Comparison of ENCODE assay signal across 8 cellular contexts in genomic region chr1:16904560-16905111, GRCh38. TPM values are rescaled to one million over a fixed set of nuclear protein-coding genes. Genes with fewer than 3 reads are reported as not detected.
A peak's percentile ranks its signal among the peaks of the same experiment; 100 is the strongest.
DNase-seq lines count a peak whose midpoint lies in the region; ATAC-seq, FAIRE-seq and TF ChIP-seq lines count a peak whose summit lies in the region.

No MANE protein-coding gene starts in this region.

- peaks cover 5% of the 10 kb centered on the region for H3K9me3 Mint-ChIP-seq in CD8-positive, alpha-beta T cell
- H3K9me3 Mint-ChIP-seq in activated CD8-positive, alpha-beta memory T cell treated with anti-CD3 and anti-CD28 coated beads, Interleukin-2, amount 10 ng/mL, durations not matched to agents 7 days and 5 days (ENCODE audit: low read depth) = no peaks in the 10 kb centered on the region

- no TSS peak for BruUV-seq in endothelial cell of umbilical vein (replicated peaks; lab: Mats Ljungman, UMichigan)

- peaks cover 44% of the 10 kb centered on the region for H3K4me1 ChIP-seq in CD8-positive, alpha-beta T cell (ENCODE audit: insufficient read depth, low read length)
- peaks cover 19% of the 10 kb centered on the region for H3K4me1 ChIP-seq in endothelial cell of umbilical vein (ENCODE audit: control insufficient read depth, extremely low read depth, insufficient read depth, low read length)
- peaks cover 19% of the 10 kb centered on the region for H3K4me1 ChIP-seq in mesodermal cell (ENCODE audit: control insufficient read depth, insufficient read depth, low read length, poor library complexity, severe bottlenecking)

- no peak for TF ChIP-seq CTCF in CD8-positive, alpha-beta T cell (IDR thresholded peaks at IDR 0.05)
- TF ChIP-seq CTCF in endothelial cell of umbilical vein (IDR thresholded peaks at IDR 0.05; ENCODE audit: extremely low read depth in 1 of 2, insufficient read depth in 1 of 2, low read depth in 1 of 2, low read length in 2 of 2) = no peak

- H3K4me1 Mint-ChIP-seq in CD8-positive, alpha-beta T cell (ENCODE audit: low read depth) = peaks cover 32% of the 10 kb centered on the region
- H3K4me1 Mint-ChIP-seq in activated CD8-positive, alpha-beta memory T cell treated with anti-CD3 and anti-CD28 coated beads, Interleukin-2, amount 10 ng/mL, durations not matched to agents 7 days and 5 days = peaks cover 34% of the 10 kb centered on the region

- no peak overlapping the region for H3K4me3 Mint-ChIP-seq in CD8-positive, alpha-beta T cell
- H3K4me3 Mint-ChIP-seq in activated CD8-positive, alpha-beta memory T cell treated with anti-CD3 and anti-CD28 coated beads, Interleukin-2, amount 10 ng/mL, durations not matched to agents 7 days and 5 days = no peak overlapping the region

- peak overlapping the region; percentile 94 for H3K9ac ChIP-seq in endothelial cell of umbilical vein (replicated peaks; ENCODE audit: extremely low read depth, insufficient read depth, low read length)

- H3K9me1 ChIP-seq in endothelial cell of umbilical vein (replicated peaks; ENCODE audit: control insufficient read depth, extremely low read depth, insufficient read depth, low read length) = no peaks in the 10 kb centered on the region

- no peak for TF ChIP-seq POLR2A in endothelial cell of umbilical vein (IDR thresholded peaks at IDR 0.05; ENCODE audit: low read depth, low read length)

- peak overlapping the region; percentile 91 for H3K4me2 ChIP-seq in endothelial cell of umbilical vein (ENCODE audit: insufficient read depth, low read length)

- no peaks in the 10 kb centered on the region for H3K36me3 Mint-ChIP-seq in CD8-positive, alpha-beta T cell
- H3K36me3 Mint-ChIP-seq in activated CD8-positive, alpha-beta memory T cell treated with anti-CD3 and anti-CD28 coated beads, Interleukin-2, amount 10 ng/mL, durations not matched to agents 7 days and 5 days = no peaks in the 10 kb centered on the region

- H2AFZ ChIP-seq in endothelial cell of umbilical vein (ENCODE audit: low read depth, low read length) = peak overlapping the region; percentile 78

- WGBS in mesodermal cell (ENCODE audit: insufficient coverage in 2 of 2), 2 experiments = 1 to 2% methylated on average over 27 of the region's 27 CpGs

- peak overlapping the region; percentile 50 for H3K4me3 ChIP-seq in CD8-positive, alpha-beta T cell (ENCODE audit: low read depth, low read length)
- H3K4me3 ChIP-seq in endothelial cell of umbilical vein (replicated peaks in 1 of 3; ENCODE audit: insufficient read depth in 1 of 3, low read depth in 1 of 3, low read length in 3 of 3) = peak overlapping the region; percentile 29 to 67 (median 34)
- peak overlapping the region; percentile 27 for H3K4me3 ChIP-seq in mesodermal cell (ENCODE audit: extremely low read depth, insufficient read depth, low read length, poor library complexity, severe bottlenecking)

- H3K27ac ChIP-seq in CD8-positive, alpha-beta T cell (ENCODE audit: low read depth, low read length) = peak overlapping the region; percentile 99
- peak overlapping the region; percentile 92 for H3K27ac ChIP-seq in endothelial cell of umbilical vein (ENCODE audit: insufficient read depth, low read depth, low read length)
- peak overlapping the region; percentile 100 for H3K27ac ChIP-seq in mesodermal cell (ENCODE audit: low read depth, low read length, severe bottlenecking)

- CTCF ChIA-PET in CD8-positive, alpha-beta T cell (lab: Charles Lee) = no interaction called here
- CTCF ChIA-PET in activated CD8-positive, alpha-beta memory T cell treated with anti-CD3 and anti-CD28 coated beads, Interleukin-2, amount 10 ng/mL, durations not matched to agents 7 days and 5 days (lab: Charles Lee) = interaction anchor here (0.8 to 1.5 kb wide), 4 partner anchors 16 to 292 kb away, joined by 3 read pairs; partner anchors contain the start of gene NBPF1
- CTCF ChIA-PET in endothelial cell of umbilical vein (lab: Charles Lee) = interaction anchor here (1.2 to 2.1 kb wide), 5 partner anchors 14 to 284 kb away, joined by 4 to 7 read pairs (median 4); no protein-coding TSS in a partner anchor

- H3K27me3 ChIP-seq in CD8-positive, alpha-beta T cell (ENCODE audit: insufficient read depth, low read length) = no peaks in the 10 kb centered on the region
- no peaks in the 10 kb centered on the region for H3K27me3 ChIP-seq in endothelial cell of umbilical vein (ENCODE audit: control insufficient read depth in 2 of 2, insufficient read depth in 2 of 2, low read length in 2 of 2)

- H4K20me1 ChIP-seq in endothelial cell of umbilical vein (replicated peaks; ENCODE audit: control insufficient read depth, extremely low read depth, insufficient read depth, low read length) = no peaks in the 10 kb centered on the region

- no peaks in the 10 kb centered on the region for H3K27me3 Mint-ChIP-seq in CD8-positive, alpha-beta T cell (ENCODE audit: low read depth)
- peaks cover 3% of the 10 kb centered on the region for H3K27me3 Mint-ChIP-seq in activated CD8-positive, alpha-beta memory T cell treated with anti-CD3 and anti-CD28 coated beads, Interleukin-2, amount 10 ng/mL, durations not matched to agents 7 days and 5 days

- peak; percentile 95 for ATAC-seq in CD8-positive, alpha-beta T cell
- ATAC-seq in GM21367 (IDR thresholded peaks at IDR 0.05; ENCODE audit: unreplicated experiment) = peak; percentile 82
- ATAC-seq in activated CD8-positive, alpha-beta memory T cell treated with anti-CD3 and anti-CD28 coated beads, Interleukin-2, amount 10 ng/mL, durations not matched to agents 7 days and 5 days = peak; percentile 91

- POLR2A ChIA-PET in CD8-positive, alpha-beta T cell (lab: Charles Lee) = interaction anchor here (0.6 to 2.3 kb wide), 11 partner anchors 8 to 1057 kb away, joined by 3 to 24 read pairs (median 3); partner anchors contain the start of genes CROCC and RNU1-2
- POLR2A ChIA-PET in endothelial cell of umbilical vein (lab: Charles Lee) = interaction anchor here (0.9 to 1.3 kb wide), 6 partner anchors 8 to 74 kb away, joined by 4 to 12 read pairs (median 5); partner anchors contain the start of gene CROCC

- peaks cover 7% of the 10 kb centered on the region for H3K9me3 ChIP-seq in CD8-positive, alpha-beta T cell (ENCODE audit: low read length)
- H3K9me3 ChIP-seq in endothelial cell of umbilical vein (replicated peaks; ENCODE audit: control insufficient read depth, insufficient read depth, low read length) (no peaks in the 10 kb centered on the region), mesodermal cell (ENCODE audit: control insufficient read depth, low read length) (no peaks in the 10 kb centered on the region)

- FAIRE-seq in endothelial cell of umbilical vein (lab: Jason Lieb, UNC) = peak; percentile 99

- peak; percentile 97 to 100 (median 99) for DNase-seq in CD8-positive, alpha-beta T cell
- DNase-seq in HT-29 (ENCODE audit: low spot score) (peak; percentile 100), endothelial cell of umbilical vein (ENCODE audit: low read depth, low spot score) (peak; percentile 99)
- DNase-seq in NK-92 treated with Interleukin-12 subunit alpha and Interleukin-12 subunit beta, amount 100 ng/mL, for 24 hours (lab: John Stamatoyannopoulos, UW) = peak; percentile 100
- peak; percentile 100 for DNase-seq in activated CD8-positive, alpha-beta memory T cell treated with anti-CD3 and anti-CD28 coated beads, Interleukin-2, amount 10 ng/mL, durations not matched to agents 7 days and 5 days
- peak; percentile 91 for DNase-seq in stimulated activated CD8-positive, alpha-beta memory T cell treated with anti-CD3 and anti-CD28 coated beads, Interleukin-15, amount 100 ng/mL, for 24 hours (ENCODE audit: low read depth)

- H3K27ac Mint-ChIP-seq in CD8-positive, alpha-beta T cell = no peak overlapping the region
- H3K27ac Mint-ChIP-seq in activated CD8-positive, alpha-beta memory T cell treated with anti-CD3 and anti-CD28 coated beads, Interleukin-2, amount 10 ng/mL, durations not matched to agents 7 days and 5 days = no peak overlapping the region

- H3K36me3 ChIP-seq in CD8-positive, alpha-beta T cell (ENCODE audit: insufficient read depth, low read length) = no peaks in the 10 kb centered on the region
- H3K36me3 ChIP-seq in endothelial cell of umbilical vein (ENCODE audit: control insufficient read depth in 2 of 2, extremely low read depth in 1 of 2, insufficient read depth in 2 of 2, low read length in 2 of 2) (no peaks in the 10 kb centered on the region), mesodermal cell (ENCODE audit: control insufficient read depth, insufficient read depth, low read length) (no peaks in the 10 kb centered on the region)

- dilution Hi-C loops in endothelial cell of umbilical vein (cut with MboI; ENCODE audit: extremely low pct_ligation_motif_present, low sequenced_read_pairs) = no loop called here

- intact Hi-C loops in CD8-positive, alpha-beta T cell (cut with DNase I, micrococcal nuclease) = loop anchor here (1.0 to 10.0 kb wide), 5 partner anchors 8 to 1380 kb away; partner anchors contain the start of genes CASP9 (in 1 of the 2), DNAJC16 (in 1 of the 2) and RNU1-1 (in 1 of the 2)
- intact Hi-C loops in endothelial cell of umbilical vein (cut with micrococcal nuclease) = loop anchor here (1.0 to 2.0 kb wide), 3 partner anchors 8 to 534 kb away; partner anchors contain the start of genes RCC2 and RNU1-1

- H3K79me2 ChIP-seq in endothelial cell of umbilical vein (ENCODE audit: control insufficient read depth, insufficient read depth, low read length) = no peaks in the 10 kb centered on the region

RNA-seq across cellular contexts. Expression of gene RNU1-2, which starts 8.9 kb away (rescaled TPM):
- total RNA-seq in CD8-positive, alpha-beta T cell = 1,000 to 10,000 TPM; 3,774 to 3,852 TPM
- total RNA-seq in HT-29 (2014; rRNA removed; shearing (Covaris generic)) = under 0.01 TPM in 2 replicates
- total RNA-seq in activated CD8-positive, alpha-beta memory T cell treated with anti-CD3 and anti-CD28 coated beads, Interleukin-2, amount 10 ng/mL, durations not matched to agents 7 days and 5 days = 1,000 to 10,000 TPM in 1 of 2 experiments, 100 to 1,000 TPM in 1; 922 to 3,744 TPM
- 1,319 and 2,019 TPM in 2 replicates for total RNA-seq in endothelial cell of umbilical vein
- polyA plus RNA-seq in endothelial cell of umbilical vein = under 0.01 and 206 TPM in 2 replicates
- polyA plus RNA-seq in endothelial cell of umbilical vein (2011; cell fraction: cytosol; rRNA removed) = under 0.01 TPM in 1 of 2 replicates, not detected in the other
- polyA plus RNA-seq in endothelial cell of umbilical vein (2011; cell fraction: nucleus; rRNA removed) = under 0.01 TPM in 2 replicates
- 123 TPM in 1 of 2 replicates, not detected in the other for polyA plus RNA-seq in endothelial cell of umbilical vein (2012)
- 9,566 and 13,963 TPM in 2 replicates for polyA minus RNA-seq in endothelial cell of umbilical vein
- 46,668 TPM for polyA minus RNA-seq in endothelial cell of umbilical vein (2011; cell fraction: cytosol; rRNA and poly(A)+ RNA removed)
- polyA minus RNA-seq in endothelial cell of umbilical vein (2011; cell fraction: nucleus; rRNA and poly(A)+ RNA removed) = 60,677 and 87,675 TPM in 2 replicates
- polyA plus RNA-seq in mesodermal cell (2013, experiment 1 of 2) = 6,211 TPM
- polyA plus RNA-seq in mesodermal cell (2013, experiment 2 of 2) = 13,330 TPM

RNA-seq across cellular contexts. Expression of gene CROCC, which starts 17.1 kb away (rescaled TPM):
- total RNA-seq in CD8-positive, alpha-beta T cell = 10 to 100 TPM; 51.2 to 54.0 TPM
- total RNA-seq in HT-29 (2014; rRNA removed; shearing (Covaris generic)) = 12.0 and 13.2 TPM in 2 replicates
- 10 to 100 TPM; 20.5 to 26.6 TPM for total RNA-seq in activated CD8-positive, alpha-beta memory T cell treated with anti-CD3 and anti-CD28 coated beads, Interleukin-2, amount 10 ng/mL, durations not matched to agents 7 days and 5 days
- total RNA-seq in endothelial cell of umbilical vein = 27.0 and 35.5 TPM in 2 replicates
- 18.2 and 18.3 TPM in 2 replicates for polyA plus RNA-seq in endothelial cell of umbilical vein
- polyA plus RNA-seq in endothelial cell of umbilical vein (2011; cell fraction: cytosol; rRNA removed) = 7.7 and 13.1 TPM in 2 replicates
- 109 and 119 TPM in 2 replicates for polyA plus RNA-seq in endothelial cell of umbilical vein (2011; cell fraction: nucleus; rRNA removed)
- 9.1 and 12.6 TPM in 2 replicates for polyA plus RNA-seq in endothelial cell of umbilical vein (2012)
- polyA minus RNA-seq in endothelial cell of umbilical vein = 17.1 and 22.0 TPM in 2 replicates
- polyA minus RNA-seq in endothelial cell of umbilical vein (2011; cell fraction: cytosol; rRNA and poly(A)+ RNA removed) = 4.6 TPM
- 17.1 and 25.7 TPM in 2 replicates for polyA minus RNA-seq in endothelial cell of umbilical vein (2011; cell fraction: nucleus; rRNA and poly(A)+ RNA removed)
- polyA plus RNA-seq in mesodermal cell (2013, experiment 1 of 2) = 16.8 TPM
- 14.4 TPM for polyA plus RNA-seq in mesodermal cell (2013, experiment 2 of 2)

Comparison
In these comparisons a context has a peak if more than half of its experiments do, and no peak if none do; other contexts are left out.
1. Peak in every context shown above with its lines: DNase-seq, ATAC-seq, H3K4me3 ChIP-seq and H3K27ac ChIP-seq.
2. RNA of gene RNU1-2, which starts 8.9 kb away (total RNA-seq): 3,774 to 3,852 TPM in CD8-positive, alpha-beta T cell, 922 to 3,744 TPM in activated CD8-positive, alpha-beta memory T cell treated with anti-CD3 and anti-CD28 coated beads, Interleukin-2, amount 10 ng/mL, durations not matched to agents 7 days and 5 days and 1,319 to 2,019 TPM in endothelial cell of umbilical vein; under 0.01 TPM in HT-29; every median in the first group is over 100 times any median in the second.